ENCODE assay signal across 1 cellular context in genomic region chr7:128404143-128404681, GRCh38.
TF ChIP-seq lines count a peak whose summit lies in the region.

No MANE protein-coding gene starts in this region.

TF ChIP-seq in HEK293, 187 proteins besides CTCF, POLR2A, EP300 and RAD21 (continued from another document):
- TF ChIP-seq, protein P1, sequence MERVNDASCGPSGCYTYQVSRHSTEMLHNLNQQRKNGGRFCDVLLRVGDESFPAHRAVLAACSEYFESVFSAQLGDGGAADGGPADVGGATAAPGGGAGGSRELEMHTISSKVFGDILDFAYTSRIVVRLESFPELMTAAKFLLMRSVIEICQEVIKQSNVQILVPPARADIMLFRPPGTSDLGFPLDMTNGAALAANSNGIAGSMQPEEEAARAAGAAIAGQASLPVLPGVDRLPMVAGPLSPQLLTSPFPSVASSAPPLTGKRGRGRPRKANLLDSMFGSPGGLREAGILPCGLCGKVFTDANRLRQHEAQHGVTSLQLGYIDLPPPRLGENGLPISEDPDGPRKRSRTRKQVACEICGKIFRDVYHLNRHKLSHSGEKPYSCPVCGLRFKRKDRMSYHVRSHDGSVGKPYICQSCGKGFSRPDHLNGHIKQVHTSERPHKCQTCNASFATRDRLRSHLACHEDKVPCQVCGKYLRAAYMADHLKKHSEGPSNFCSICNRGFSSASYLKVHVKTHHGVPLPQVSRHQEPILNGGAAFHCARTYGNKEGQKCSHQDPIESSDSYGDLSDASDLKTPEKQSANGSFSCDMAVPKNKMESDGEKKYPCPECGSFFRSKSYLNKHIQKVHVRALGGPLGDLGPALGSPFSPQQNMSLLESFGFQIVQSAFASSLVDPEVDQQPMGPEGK (tag by site-specific recombination; IDR thresholded peaks at IDR 0.05) = peak; percentile 49; the same call in 1 of the 2 replicates
- TF ChIP-seq ZNF341 (tag by site-specific recombination; IDR thresholded peaks at IDR 0.05; ENCODE audit: low read depth) (peak; percentile 38; the same call in 1 of the 2 replicates), GFI1B (tag by site-specific recombination; IDR thresholded peaks at IDR 0.05) (0 out of 2 replicates have a peak, but pooled peaks have one; percentile 16), ZNF692 (tag by site-specific recombination; IDR thresholded peaks at IDR 0.05) (0 out of 2 replicates have a peak, but pooled peaks have one; percentile 39), ZNF391 (tag by site-specific recombination; IDR thresholded peaks at IDR 0.05; ENCODE audit: borderline replicate concordance, low read depth) (no peak), ZNF560 (tag by site-specific recombination; IDR thresholded peaks at IDR 0.05; ENCODE audit: borderline replicate concordance) (no peak), KLF1 (tag by site-specific recombination; IDR thresholded peaks at IDR 0.05) (peak; percentile 95), ZBTB20 (tag by site-specific recombination; IDR thresholded peaks at IDR 0.05) (peak; percentile 82), ZNF2 (tag by site-specific recombination; IDR thresholded peaks at IDR 0.05) (0 out of 2 replicates have a peak, but pooled peaks have one; percentile 21), ZBTB48 (tag by site-specific recombination; IDR thresholded peaks at IDR 0.05) (peak; percentile 63; the same call in 1 of the 2 replicates), ZFP37 (tag by site-specific recombination; IDR thresholded peaks at IDR 0.05) (no peak), SP2 (tag by site-specific recombination; IDR thresholded peaks at IDR 0.05) (peak; percentile 32; the same call in 1 of the 2 replicates), HOXC10 (CRISPR knock-in tag; IDR thresholded peaks at IDR 0.05) (no peak), ZBTB8A (tag by site-specific recombination; IDR thresholded peaks at IDR 0.05) (peak; percentile 73)
- TF ChIP-seq, protein P2, sequence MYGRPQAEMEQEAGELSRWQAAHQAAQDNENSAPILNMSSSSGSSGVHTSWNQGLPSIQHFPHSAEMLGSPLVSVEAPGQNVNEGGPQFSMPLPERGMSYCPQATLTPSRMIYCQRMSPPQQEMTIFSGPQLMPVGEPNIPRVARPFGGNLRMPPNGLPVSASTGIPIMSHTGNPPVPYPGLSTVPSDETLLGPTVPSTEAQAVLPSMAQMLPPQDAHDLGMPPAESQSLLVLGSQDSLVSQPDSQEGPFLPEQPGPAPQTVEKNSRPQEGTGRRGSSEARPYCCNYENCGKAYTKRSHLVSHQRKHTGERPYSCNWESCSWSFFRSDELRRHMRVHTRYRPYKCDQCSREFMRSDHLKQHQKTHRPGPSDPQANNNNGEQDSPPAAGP (tag by site-specific recombination; IDR thresholded peaks at IDR 0.05) = 0 out of 2 replicates have a peak, but pooled peaks have one; percentile 57
